10 cellular contexts compared by ENCODE assay signal in genomic region chr3:112037194-112037593, GRCh38. TPM values are rescaled to one million over a fixed set of nuclear protein-coding genes. Genes with fewer than 3 reads are reported as not detected.
"Had no signal": no experiment of that assay in that cellular context is flagged by ENCODE, and none has a peak within 500 bp of the region (broad histone marks: within the 10 kb centered on the region; RNA-seq: fewer than 3 reads in every experiment).

No MANE protein-coding gene starts in this region.

RNA-seq across cellular contexts. Expression of gene TMPRSS7, which starts 2.7 kb away (rescaled TPM):
- total RNA-seq: OCI-LY7, PC-9, Peyer's patch, Right ventricle myocardium inferior, Right ventricle myocardium superior, RPMI7951, SJCRH30, SJSA1, SK-MEL-5 had no signal

RNA-seq across cellular contexts. Expression of gene TAGLN3, which starts 38.5 kb away (rescaled TPM):
- total RNA-seq: OCI-LY7, PC-9, Right ventricle myocardium inferior, Right ventricle myocardium superior, SJSA1, SK-MEL-5, T-cell had no signal
